In the genomic region with DNA sequence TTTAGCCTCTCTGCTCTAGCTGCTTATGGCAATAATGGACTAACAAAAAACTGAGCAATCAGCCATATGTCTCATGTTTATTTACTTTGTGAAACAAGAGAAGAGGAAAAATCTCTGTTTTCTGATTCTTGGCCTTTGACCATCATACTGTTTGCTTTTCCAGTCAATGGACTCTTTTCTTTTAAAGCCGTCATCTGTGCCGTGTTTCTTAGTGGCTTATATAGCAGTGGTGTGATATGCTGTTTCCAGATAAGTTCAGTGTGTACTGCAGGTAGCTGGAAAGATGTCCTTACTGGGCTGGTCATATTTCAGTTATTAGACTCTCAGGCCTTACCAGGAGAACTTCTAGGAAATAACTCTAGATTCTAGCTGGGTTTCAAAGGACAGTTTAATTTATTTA, we compare ENCODE assay signal across 1 cellular context.
TF ChIP-seq lines count a peak whose summit lies in the region.

No MANE protein-coding gene starts in this region.

TF ChIP-seq in HepG2, 621 proteins besides CTCF, POLR2A, EP300 and RAD21 (continued from another document and continues in another):
- TF ChIP-seq FUBP1 (CRISPR knock-in tag; IDR thresholded peaks at IDR 0.05; ENCODE audit: borderline replicate concordance) (no peak), DNMT1 (CRISPR knock-in tag; IDR thresholded peaks at IDR 0.05) (no peak), SP140L (CRISPR knock-in tag; IDR thresholded peaks at IDR 0.05; ENCODE audit: borderline replicate concordance) (no peak), PAWR (CRISPR knock-in tag; IDR thresholded peaks at IDR 0.05; ENCODE audit: borderline replicate concordance) (no peak), SIX4 (CRISPR knock-in tag; IDR thresholded peaks at IDR 0.05) (peak; percentile 99), NFRKB (IDR thresholded peaks at IDR 0.05) (no peak), TP53 (CRISPR knock-in tag; conservative IDR thresholded peaks at IDR 0.05) (no peak), SRSF4 (IDR thresholded peaks at IDR 0.05; ENCODE audit: low read depth, low read length, poor library complexity, severe bottlenecking) (no peak), ZBTB42 (CRISPR knock-in tag; IDR thresholded peaks at IDR 0.05) (no peak), SALL2 (CRISPR knock-in tag; IDR thresholded peaks at IDR 0.05) (no peak), KMT2B (CRISPR knock-in tag; IDR thresholded peaks at IDR 0.05) (no peak), ZFP36L2 (CRISPR knock-in tag; IDR thresholded peaks at IDR 0.05) (no peak), ZNF232 (CRISPR knock-in tag; IDR thresholded peaks at IDR 0.05; ENCODE audit: borderline replicate concordance) (no peak), ZNF446 (CRISPR knock-in tag; IDR thresholded peaks at IDR 0.05) (no peak), KDM4B (CRISPR knock-in tag; IDR thresholded peaks at IDR 0.05) (no peak), MLLT10 (CRISPR knock-in tag; IDR thresholded peaks at IDR 0.05) (no peak), PREB (CRISPR knock-in tag; IDR thresholded peaks at IDR 0.05) (no peak), MED13 (CRISPR knock-in tag; IDR thresholded peaks at IDR 0.05) (no peak), GABPB1 (CRISPR knock-in tag; IDR thresholded peaks at IDR 0.05) (no peak), ZNF383 (CRISPR knock-in tag; IDR thresholded peaks at IDR 0.05; ENCODE audit: borderline replicate concordance) (no peak), ZNF607 (CRISPR knock-in tag; IDR thresholded peaks at IDR 0.05; ENCODE audit: borderline replicate concordance) (peak; percentile 33; the same call in 1 of the 2 replicates), ZNF850 (CRISPR knock-in tag; conservative IDR thresholded peaks at IDR 0.05) (no peak), IKZF4 (CRISPR knock-in tag; IDR thresholded peaks at IDR 0.05; ENCODE audit: borderline replicate concordance, low read depth, not compliant biosample characterization) (no peak), CEBPB (IDR thresholded peaks at IDR 0.05; ENCODE audit: borderline replicate concordance, low read depth, low read length) (no peak), ATF4 (CRISPR knock-in tag; IDR thresholded peaks at IDR 0.05) (0 out of 4 replicates have a peak, but pooled peaks of 1 of the 2 experiments have one; percentile 54), SETDB1 (CRISPR knock-in tag; IDR thresholded peaks at IDR 0.05; ENCODE audit: borderline replicate concordance) (no peak), ZBTB21 (CRISPR knock-in tag; IDR thresholded peaks at IDR 0.05) (no peak), ZNF792 (CRISPR knock-in tag; IDR thresholded peaks at IDR 0.05) (peak; percentile 76; the same call in 1 of the 2 replicates), SMC3 (IDR thresholded peaks at IDR 0.05; ENCODE audit: low read length) (no peak), ZNF430 (CRISPR knock-in tag; IDR thresholded peaks at IDR 0.05) (no peak), ARID5B (CRISPR knock-in tag; IDR thresholded peaks at IDR 0.05) (peak; percentile 94), NAIF1 (CRISPR knock-in tag; IDR thresholded peaks at IDR 0.05; ENCODE audit: borderline replicate concordance) (no peak), DMTF1 (CRISPR knock-in tag; IDR thresholded peaks at IDR 0.05) (no peak), ZSCAN21 (CRISPR knock-in tag; IDR thresholded peaks at IDR 0.05; ENCODE audit: borderline replicate concordance) (no peak), ZBTB3 (CRISPR knock-in tag; IDR thresholded peaks at IDR 0.05; ENCODE audit: borderline replicate concordance, low read depth) (no peak), ZKSCAN5 (CRISPR knock-in tag; IDR thresholded peaks at IDR 0.05) (no peak), ATF1 (CRISPR knock-in tag; IDR thresholded peaks at IDR 0.05) (peak; percentile 75)
- TF ChIP-seq, protein P1, sequence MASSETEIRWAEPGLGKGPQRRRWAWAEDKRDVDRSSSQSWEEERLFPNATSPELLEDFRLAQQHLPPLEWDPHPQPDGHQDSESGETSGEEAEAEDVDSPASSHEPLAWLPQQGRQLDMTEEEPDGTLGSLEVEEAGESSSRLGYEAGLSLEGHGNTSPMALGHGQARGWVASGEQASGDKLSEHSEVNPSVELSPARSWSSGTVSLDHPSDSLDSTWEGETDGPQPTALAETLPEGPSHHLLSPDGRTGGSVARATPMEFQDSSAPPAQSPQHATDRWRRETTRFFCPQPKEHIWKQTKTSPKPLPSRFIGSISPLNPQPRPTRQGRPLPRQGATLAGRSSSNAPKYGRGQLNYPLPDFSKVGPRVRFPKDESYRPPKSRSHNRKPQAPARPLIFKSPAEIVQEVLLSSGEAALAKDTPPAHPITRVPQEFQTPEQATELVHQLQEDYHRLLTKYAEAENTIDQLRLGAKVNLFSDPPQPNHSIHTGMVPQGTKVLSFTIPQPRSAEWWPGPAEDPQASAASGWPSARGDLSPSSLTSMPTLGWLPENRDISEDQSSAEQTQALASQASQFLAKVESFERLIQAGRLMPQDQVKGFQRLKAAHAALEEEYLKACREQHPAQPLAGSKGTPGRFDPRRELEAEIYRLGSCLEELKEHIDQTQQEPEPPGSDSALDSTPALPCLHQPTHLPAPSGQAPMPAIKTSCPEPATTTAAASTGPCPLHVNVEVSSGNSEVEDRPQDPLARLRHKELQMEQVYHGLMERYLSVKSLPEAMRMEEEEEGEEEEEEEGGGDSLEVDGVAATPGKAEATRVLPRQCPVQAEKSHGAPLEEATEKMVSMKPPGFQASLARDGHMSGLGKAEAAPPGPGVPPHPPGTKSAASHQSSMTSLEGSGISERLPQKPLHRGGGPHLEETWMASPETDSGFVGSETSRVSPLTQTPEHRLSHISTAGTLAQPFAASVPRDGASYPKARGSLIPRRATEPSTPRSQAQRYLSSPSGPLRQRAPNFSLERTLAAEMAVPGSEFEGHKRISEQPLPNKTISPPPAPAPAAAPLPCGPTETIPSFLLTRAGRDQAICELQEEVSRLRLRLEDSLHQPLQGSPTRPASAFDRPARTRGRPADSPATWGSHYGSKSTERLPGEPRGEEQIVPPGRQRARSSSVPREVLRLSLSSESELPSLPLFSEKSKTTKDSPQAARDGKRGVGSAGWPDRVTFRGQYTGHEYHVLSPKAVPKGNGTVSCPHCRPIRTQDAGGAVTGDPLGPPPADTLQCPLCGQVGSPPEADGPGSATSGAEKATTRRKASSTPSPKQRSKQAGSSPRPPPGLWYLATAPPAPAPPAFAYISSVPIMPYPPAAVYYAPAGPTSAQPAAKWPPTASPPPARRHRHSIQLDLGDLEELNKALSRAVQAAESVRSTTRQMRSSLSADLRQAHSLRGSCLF (CRISPR knock-in tag; IDR thresholded peaks at IDR 0.05; ENCODE audit: borderline replicate concordance) = no peak
- TF ChIP-seq, protein P2, sequence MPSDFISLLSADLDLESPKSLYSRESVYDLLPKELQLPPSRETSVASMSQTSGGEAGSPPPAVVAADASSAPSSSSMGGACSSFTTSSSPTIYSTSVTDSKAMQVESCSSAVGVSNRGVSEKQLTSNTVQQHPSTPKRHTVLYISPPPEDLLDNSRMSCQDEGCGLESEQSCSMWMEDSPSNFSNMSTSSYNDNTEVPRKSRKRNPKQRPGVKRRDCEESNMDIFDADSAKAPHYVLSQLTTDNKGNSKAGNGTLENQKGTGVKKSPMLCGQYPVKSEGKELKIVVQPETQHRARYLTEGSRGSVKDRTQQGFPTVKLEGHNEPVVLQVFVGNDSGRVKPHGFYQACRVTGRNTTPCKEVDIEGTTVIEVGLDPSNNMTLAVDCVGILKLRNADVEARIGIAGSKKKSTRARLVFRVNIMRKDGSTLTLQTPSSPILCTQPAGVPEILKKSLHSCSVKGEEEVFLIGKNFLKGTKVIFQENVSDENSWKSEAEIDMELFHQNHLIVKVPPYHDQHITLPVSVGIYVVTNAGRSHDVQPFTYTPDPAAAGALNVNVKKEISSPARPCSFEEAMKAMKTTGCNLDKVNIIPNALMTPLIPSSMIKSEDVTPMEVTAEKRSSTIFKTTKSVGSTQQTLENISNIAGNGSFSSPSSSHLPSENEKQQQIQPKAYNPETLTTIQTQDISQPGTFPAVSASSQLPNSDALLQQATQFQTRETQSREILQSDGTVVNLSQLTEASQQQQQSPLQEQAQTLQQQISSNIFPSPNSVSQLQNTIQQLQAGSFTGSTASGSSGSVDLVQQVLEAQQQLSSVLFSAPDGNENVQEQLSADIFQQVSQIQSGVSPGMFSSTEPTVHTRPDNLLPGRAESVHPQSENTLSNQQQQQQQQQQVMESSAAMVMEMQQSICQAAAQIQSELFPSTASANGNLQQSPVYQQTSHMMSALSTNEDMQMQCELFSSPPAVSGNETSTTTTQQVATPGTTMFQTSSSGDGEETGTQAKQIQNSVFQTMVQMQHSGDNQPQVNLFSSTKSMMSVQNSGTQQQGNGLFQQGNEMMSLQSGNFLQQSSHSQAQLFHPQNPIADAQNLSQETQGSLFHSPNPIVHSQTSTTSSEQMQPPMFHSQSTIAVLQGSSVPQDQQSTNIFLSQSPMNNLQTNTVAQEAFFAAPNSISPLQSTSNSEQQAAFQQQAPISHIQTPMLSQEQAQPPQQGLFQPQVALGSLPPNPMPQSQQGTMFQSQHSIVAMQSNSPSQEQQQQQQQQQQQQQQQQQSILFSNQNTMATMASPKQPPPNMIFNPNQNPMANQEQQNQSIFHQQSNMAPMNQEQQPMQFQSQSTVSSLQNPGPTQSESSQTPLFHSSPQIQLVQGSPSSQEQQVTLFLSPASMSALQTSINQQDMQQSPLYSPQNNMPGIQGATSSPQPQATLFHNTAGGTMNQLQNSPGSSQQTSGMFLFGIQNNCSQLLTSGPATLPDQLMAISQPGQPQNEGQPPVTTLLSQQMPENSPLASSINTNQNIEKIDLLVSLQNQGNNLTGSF (CRISPR knock-in tag; IDR thresholded peaks at IDR 0.05) = no peak
